In genomic region chr5:125326114-125326513, GRCh38 we compare ENCODE assay signal across 10 cellular contexts.
DNase-seq lines count a peak whose midpoint lies in the region; ATAC-seq, FAIRE-seq and TF ChIP-seq lines count a peak whose summit lies in the region.
"Had no signal": no experiment of that assay in that cellular context is flagged by ENCODE, and none has a peak within 500 bp of the region (broad histone marks: within the 10 kb centered on the region; RNA-seq: fewer than 3 reads in every experiment).

No MANE protein-coding gene starts in this region.

- peak; percentile 72 to 73 for DNase-seq in cardiac muscle cell (ENCODE audit: low read depth in 1 of 2, low spot score in 1 of 2)
- no peak for DNase-seq in cardiac septum (ENCODE audit: low spot score)
- peak; percentile 95 for DNase-seq in NCI-H748 treated with DMSO at 0.1 percent for 48 hours (lab: John Stamatoyannopoulos, UW)
- peak; percentile 26 for DNase-seq in fibroblast of gingiva (ENCODE audit: low read depth)
- DNase-seq in urothelium cell line (ENCODE audit: low spot score): peak; percentile 55
- DNase-seq in stimulated activated CD4-positive, alpha-beta T cell treated with anti-CD3 and anti-CD28 coated beads, Interleukin-12 subunit alpha, Interleukin-12 subunit beta, amount 100 ng/mL, for 4 hours: no peak
- DNase-seq: stimulated activated CD4-positive, alpha-beta T cell treated with anti-CD3 and anti-CD28 coated beads, Interleukin-2, amount 100 ng/mL, for 24 hours had no signal

- FAIRE-seq in urothelium cell line (lab: Jason Lieb, UNC): no peak

- H3K4me3 ChIP-seq in cardiac muscle cell: no peak overlapping the region
- H3K4me3 ChIP-seq: heart right ventricle had no signal

- H3K27me3 ChIP-seq in cardiac muscle cell: no peaks in the 10 kb centered on the region
- H3K27me3 ChIP-seq: heart right ventricle had no signal

- peak overlapping the region; percentile 61 for H3K27ac ChIP-seq in cardiac muscle cell
- H3K27ac ChIP-seq: heart right ventricle had no signal

- no peaks in the 10 kb centered on the region for H3K36me3 ChIP-seq in cardiac muscle cell
- H3K36me3 ChIP-seq: heart right ventricle had no signal

- intact Hi-C loops in cardiac septum (cut with DNase I): no loop called here

- peaks cover 47% of the 10 kb centered on the region for H3K4me1 ChIP-seq in cardiac muscle cell (ENCODE audit: low read depth)

- TF ChIP-seq CTCF in cardiac muscle cell (IDR thresholded peaks at IDR 0.05; ENCODE audit: low read depth, low read length): no peak

- no peaks in the 10 kb centered on the region for H3K9me3 ChIP-seq in cardiac muscle cell (ENCODE audit: low read depth)
- H3K9me3 ChIP-seq: heart right ventricle had no signal

- no peak for ATAC-seq in GM18502 (IDR thresholded peaks at IDR 0.05; ENCODE audit: poor library complexity, unreplicated experiment)
- no peak for ATAC-seq in GM21825 (IDR thresholded peaks at IDR 0.05; ENCODE audit: unreplicated experiment)

Comparison
In these comparisons a context has a peak if more than half of its experiments do, and no peak if none do; other contexts are left out.
1. DNase-seq: peak in cardiac muscle cell (2 of 2), NCI-H748 treated with DMSO at 0.1 percent for 48 hours (single experiment), fibroblast of gingiva (single experiment) and urothelium cell line (single experiment); none in cardiac septum (single experiment) and stimulated activated CD4-positive, alpha-beta T cell treated with anti-CD3 and anti-CD28 coated beads, Interleukin-12 subunit alpha, Interleukin-12 subunit beta, amount 100 ng/mL, for 4 hours (single experiment).